12 cellular contexts compared by ENCODE assay signal in genomic region chr11:64620286-64620962, GRCh38. TPM values are rescaled to one million over a fixed set of nuclear protein-coding genes. Genes with fewer than 3 reads are reported as not detected.
A peak's percentile ranks its signal among the peaks of the same experiment; 100 is the strongest.
DNase-seq lines count a peak whose midpoint lies in the region; ATAC-seq and TF ChIP-seq lines count a peak whose summit lies in the region.
"Had no signal": no experiment of that assay in that cellular context is flagged by ENCODE, and none has a peak within 500 bp of the region (broad histone marks: within the 10 kb centered on the region; RNA-seq: fewer than 3 reads in every experiment).

No MANE protein-coding gene starts in this region.

- peak; percentile 21 for DNase-seq in BE2C
- peak; percentile 11 for DNase-seq in NCI-H1092 (lab: John Stamatoyannopoulos, UW)
- peak; percentile 5 to 19 for DNase-seq in dermis microvascular lymphatic vessel endothelial cell (ENCODE audit: low read depth in 2 of 2)
- peak; percentile 17 for DNase-seq in mucosa of gallbladder (ENCODE audit: low spot score)
- no peak for DNase-seq in activated CD4-positive, alpha-beta T cell treated with anti-CD3 and anti-CD28 coated beads for 36 hours
- DNase-seq in HEK293T (ENCODE audit: extremely low spot score), result no peak
- no peak for DNase-seq in GOT3 (lab: John Stamatoyannopoulos, UW)
- DNase-seq: NCI-H2029 had no signal

- H3K4me1 ChIP-seq in BE2C, result peaks cover 10% of the 10 kb centered on the region
- H3K4me1 ChIP-seq: psoas muscle had no signal

- no peaks in the 10 kb centered on the region for H3K36me3 Mint-ChIP-seq in activated CD4-positive, alpha-beta T cell treated with anti-CD3 and anti-CD28 coated beads for 36 hours (ENCODE audit: low read depth)
- H3K36me3 Mint-ChIP-seq: CD14-positive monocyte had no signal

- H3K4me3 Mint-ChIP-seq in activated CD4-positive, alpha-beta T cell treated with anti-CD3 and anti-CD28 coated beads for 36 hours, result no peak overlapping the region
- H3K4me3 Mint-ChIP-seq: CD14-positive monocyte had no signal

- intact Hi-C loops in activated CD4-positive, alpha-beta T cell treated with anti-CD3 and anti-CD28 coated beads for 36 hours (cut with DNase I, micrococcal nuclease), result no loop called here

- CTCF ChIA-PET in activated CD4-positive, alpha-beta T cell treated with anti-CD3 and anti-CD28 coated beads for 36 hours (lab: Charles Lee), result no interaction called here
- CTCF ChIA-PET in HEK293T (lab: Yijun Ruan, JAX), result interaction anchor here (1.0 to 1.3 kb wide), 2 partner anchors 29 to 32 kb away, joined by 3 to 4 read pairs; no protein-coding TSS in a partner anchor

- H3K27me3 Mint-ChIP-seq in activated CD4-positive, alpha-beta T cell treated with anti-CD3 and anti-CD28 coated beads for 36 hours, result no peaks in the 10 kb centered on the region

- no peak overlapping the region for H3K27ac Mint-ChIP-seq in activated CD4-positive, alpha-beta T cell treated with anti-CD3 and anti-CD28 coated beads for 36 hours

- ATAC-seq in activated CD4-positive, alpha-beta T cell treated with anti-CD3 and anti-CD28 coated beads for 36 hours, result no peak
- ATAC-seq in GM21723 (IDR thresholded peaks at IDR 0.05; ENCODE audit: unreplicated experiment), result no peak

- TF ChIP-seq CTCF in BE2C (IDR thresholded peaks at IDR 0.05; ENCODE audit: low read depth, low read length), result no peak

- POLR2A ChIA-PET in activated CD4-positive, alpha-beta T cell treated with anti-CD3 and anti-CD28 coated beads for 36 hours (lab: Charles Lee), result no interaction called here
- POLR2A ChIA-PET in HEK293T (lab: Yijun Ruan, JAX), result interaction anchor here (0.8 kb wide), 1 partner anchor 25 kb away, joined by 3 read pairs; no protein-coding TSS in a partner anchor

- H3K27me3 ChIP-seq in BE2C, result no peaks in the 10 kb centered on the region

- H3K9me3 ChIP-seq in BE2C, result no peaks in the 10 kb centered on the region
- H3K9me3 ChIP-seq: psoas muscle had no signal

- no peaks in the 10 kb centered on the region for H3K36me3 ChIP-seq in BE2C

- no peaks in the 10 kb centered on the region for H3K9me3 Mint-ChIP-seq in activated CD4-positive, alpha-beta T cell treated with anti-CD3 and anti-CD28 coated beads for 36 hours (ENCODE audit: low read depth)
- H3K9me3 Mint-ChIP-seq: CD14-positive monocyte had no signal

- H3K4me3 ChIP-seq in BE2C (ENCODE audit: low read depth, low read length), result no peak overlapping the region

- peaks cover 4% of the 10 kb centered on the region for H3K4me1 Mint-ChIP-seq in activated CD4-positive, alpha-beta T cell treated with anti-CD3 and anti-CD28 coated beads for 36 hours

TF ChIP-seq in HEK293T, 16 proteins besides CTCF, POLR2A, EP300 and RAD21:
- TF ChIP-seq SP1 (IDR thresholded peaks at IDR 0.05), result no peak
- TF ChIP-seq L3MBTL2 (conservative IDR thresholded peaks at IDR 0.05), result no peak
- TF ChIP-seq SUZ12 (IDR thresholded peaks at IDR 0.05), result no peak
- no peak for TF ChIP-seq CTBP1 (IDR thresholded peaks at IDR 0.05; ENCODE audit: borderline replicate concordance)
- TF ChIP-seq FOXA1 (IDR thresholded peaks at IDR 0.05), result no peak
- no peak for TF ChIP-seq ZNF384 (IDR thresholded peaks at IDR 0.05)
- no peak for TF ChIP-seq FOXK2 (IDR thresholded peaks at IDR 0.05)
- TF ChIP-seq TARDBP (IDR thresholded peaks at IDR 0.05), result no peak
- TF ChIP-seq BHLHE40 (IDR thresholded peaks at IDR 0.05; ENCODE audit: borderline replicate concordance), result no peak
- TF ChIP-seq ARNT (IDR thresholded peaks at IDR 0.05), result no peak
- no peak for TF ChIP-seq HDGF (IDR thresholded peaks at IDR 0.05; ENCODE audit: borderline replicate concordance)

RNA-seq across cellular contexts. Expression of gene SLC22A12, which starts 29.4 kb away (rescaled TPM):
- polyA plus RNA-seq in BE2C (2012; ENCODE audit: insufficient read depth, insufficient read length, low read depth), result not detected
- total RNA-seq in dermis microvascular lymphatic vessel endothelial cell (not detected in 2 replicates), mucosa of gallbladder (not detected)
- not detected for total RNA-seq in activated CD4-positive, alpha-beta T cell treated with anti-CD3 and anti-CD28 coated beads for 36 hours
- total RNA-seq: cerebellum, psoas muscle had no signal
- polyA plus RNA-seq: CD14-positive monocyte, psoas muscle had no signal

Comparison
In these comparisons a context has a peak if more than half of its experiments do, and no peak if none do; other contexts are left out.
1. DNase-seq: peak in BE2C (single experiment), NCI-H1092 (single experiment), dermis microvascular lymphatic vessel endothelial cell (2 of 2) and mucosa of gallbladder (single experiment); none in activated CD4-positive, alpha-beta T cell treated with anti-CD3 and anti-CD28 coated beads for 36 hours (single experiment), HEK293T (single experiment) and GOT3 (single experiment).